In genomic region chr9:113401027-113401792, GRCh38 we compare ENCODE assay signal across 8 cellular contexts. TPM values are rescaled to one million over a fixed set of nuclear protein-coding genes. Genes with fewer than 3 reads are reported as not detected.
DNase-seq lines count a peak whose midpoint lies in the region; ATAC-seq and FAIRE-seq lines count a peak whose summit lies in the region.

TSS of gene ALAD (minus strand) at chr9:113401284. CDS start at chr9:113393559, 7,725 bp downstream.

- H3K27ac Mint-ChIP-seq in effector memory CD8-positive, alpha-beta T cell = peak within 1 kb of the TSS; percentile 78 to 86

- H2BK5ac ChIP-seq in mesendoderm (ENCODE audit: low read length) = no peak within 1 kb of the TSS

- H2BK15ac ChIP-seq in mesendoderm (replicated peaks; ENCODE audit: low read depth) = peak within 1 kb of the TSS; percentile 13

- no peak within 1 kb of the TSS for H3K23ac ChIP-seq in mesendoderm (ENCODE audit: low read length)

- H4K8ac ChIP-seq in mesendoderm (ENCODE audit: low read depth, low read length) = no peak within 1 kb of the TSS

- peak within 1 kb of the TSS; percentile 90 to 93 for H3K4me3 Mint-ChIP-seq in effector memory CD8-positive, alpha-beta T cell

- no peak within 1 kb of the TSS for H4K5ac ChIP-seq in mesendoderm (ENCODE audit: low read length)

- H3K4me1 ChIP-seq in mesendoderm (ENCODE audit: control insufficient read depth, low read depth, low read length) = no peaks in the 10 kb centered on the region

- peak within 1 kb of the TSS; percentile 61 for H3K27ac ChIP-seq in mesendoderm (ENCODE audit: low read depth, low read length)

- H3K4me1 Mint-ChIP-seq in effector memory CD8-positive, alpha-beta T cell (ENCODE audit: low read depth in 2 of 2) = peaks cover 16 to 19% of the 10 kb centered on the region in 2 donors

- peak within 1 kb of the TSS; percentile 92 for H3K56ac ChIP-seq in mesendoderm (ENCODE audit: low read length)

- H3K79me1 ChIP-seq in mesendoderm (ENCODE audit: low read length) = no peaks in the 10 kb centered on the region

- peak within 1 kb of the TSS; percentile 86 for H3K4me3 ChIP-seq in mesendoderm (ENCODE audit: low read length)

- H3K4me2 ChIP-seq in mesendoderm (ENCODE audit: low read length) = peak within 1 kb of the TSS; percentile 48

- DNase-seq in Caki2 (ENCODE audit: low read depth) (peak; percentile 99), HTR-8/SVneo (ENCODE audit: insufficient read length, low spot score) (peak; percentile 94), NOMO-1 treated with DMSO at 0.1 percent for 48 hours (lab: John Stamatoyannopoulos, UW; ENCODE audit: unreplicated experiment) (peak; percentile 97), mesendoderm (peak; percentile 99)
- peak; percentile 98 for DNase-seq in activated CD8-positive, alpha-beta memory T cell treated with anti-CD3 and anti-CD28 coated beads for 4 hours (ENCODE audit: low read depth in 2 of 2)
- peak; percentile 98 to 99 (median 99) for DNase-seq in effector memory CD8-positive, alpha-beta T cell
- DNase-seq in stimulated activated CD8-positive, alpha-beta memory T cell treated with anti-CD3 and anti-CD28 coated beads, Interleukin-15, amount 100 ng/mL, for 1 hour (ENCODE audit: low read depth) = peak; percentile 100

- no peak for FAIRE-seq in HTR-8/SVneo (lab: Jason Lieb, UNC)

- no peaks in the 10 kb centered on the region for H3K27me3 ChIP-seq in mesendoderm (ENCODE audit: insufficient read depth, low read length, poor library complexity)

- peak within 1 kb of the TSS; percentile 90 for H3K9ac ChIP-seq in mesendoderm (ENCODE audit: low read length)

- peak within 1 kb of the TSS; percentile 19 for H3K18ac ChIP-seq in mesendoderm (ENCODE audit: low read length)

- in situ Hi-C loops in Caki2 (cut with HindIII; ENCODE audit: low pct_unique_long_range_greater_than_20kb, low sequenced_read_pairs) = no loop called here

- H3K9me3 Mint-ChIP-seq in effector memory CD8-positive, alpha-beta T cell = no peaks in the 10 kb centered on the region

- no peak within 1 kb of the TSS for H3K4ac ChIP-seq in mesendoderm (ENCODE audit: low read depth, low read length)

- H2AK5ac ChIP-seq in mesendoderm (ENCODE audit: low read length) = no peak within 1 kb of the TSS

- no peaks in the 10 kb centered on the region for H3K79me2 ChIP-seq in mesendoderm (ENCODE audit: control insufficient read depth, insufficient read depth, low read length)

- H3K36me3 ChIP-seq in mesendoderm (ENCODE audit: control insufficient read depth, insufficient read depth, low read length) = no peaks in the 10 kb centered on the region

- H2BK120ac ChIP-seq in mesendoderm (ENCODE audit: low read depth, low read length) = no peak within 1 kb of the TSS

- no peaks in the 10 kb centered on the region for H3K27me3 Mint-ChIP-seq in effector memory CD8-positive, alpha-beta T cell

- ATAC-seq in GM21367 (IDR thresholded peaks at IDR 0.05; ENCODE audit: unreplicated experiment) = peak; percentile 95
- ATAC-seq in effector memory CD8-positive, alpha-beta T cell (replicated peaks) = peak; percentile 97

- H3K36me3 Mint-ChIP-seq in effector memory CD8-positive, alpha-beta T cell (ENCODE audit: insufficient read depth) = peaks cover 8% of the 10 kb centered on the region

- WGBS in mesendoderm (ENCODE audit: extremely low coverage, insufficient coverage, low lambda C conversion rate) = no CpG with 5 or more reads among the region's 50 CpGs

RNA-seq across cellular contexts. Expression of gene ALAD, which starts in this region (rescaled TPM):
- total RNA-seq in Caki2 (2014; rRNA removed; shearing (Covaris generic); ENCODE audit: low replicate concordance) = 14.5 and 16.5 TPM in 2 replicates
- 8.1 TPM for polyA plus RNA-seq in mesendoderm (2013, experiment 1 of 2)
- polyA plus RNA-seq in mesendoderm (2013, experiment 2 of 2) = 8.3 TPM

Comparison
In these comparisons a context has a peak if more than half of its experiments do, and no peak if none do; other contexts are left out.
1. Peak in every context shown above with its lines: DNase-seq, ATAC-seq, H3K4me3 ChIP-seq and H3K27ac ChIP-seq.